In genomic region chr11:57277845-57278720, GRCh38 we compare ENCODE assay signal across 8 cellular contexts. TPM values are rescaled to one million over a fixed set of nuclear protein-coding genes. Genes with fewer than 3 reads are reported as not detected.
DNase-seq lines count a peak whose midpoint lies in the region; ATAC-seq, FAIRE-seq and TF ChIP-seq lines count a peak whose summit lies in the region.

No MANE protein-coding gene starts in this region.

- peak overlapping the region; percentile 42 for H3K4me3 ChIP-seq in fibroblast of villous mesenchyme (ENCODE audit: low read depth, low read length)

- ATAC-seq in GM18505 (IDR thresholded peaks at IDR 0.05; ENCODE audit: unreplicated experiment) (peak; percentile 66), HG03103 (IDR thresholded peaks at IDR 0.05; ENCODE audit: low read depth, unreplicated experiment) (peak; percentile 80)

- DNase-seq in AG09319 (ENCODE audit: extremely low read depth, low read depth) (peak; percentile 70), NCI-H226 (peak; percentile 76), fibroblast of villous mesenchyme (ENCODE audit: low read depth) (peak; percentile 87), occipital lobe (lab: John Stamatoyannopoulos, UW) (peak; percentile 53), urothelium cell line (ENCODE audit: low spot score) (peak; percentile 87)
- DNase-seq in activated CD8-positive, alpha-beta memory T cell treated with anti-CD3 and anti-CD28 coated beads, Interleukin-2, amount 50 U/mL, for 4 hours = peak; percentile 24

- TF ChIP-seq CTCF in AG09319 (IDR thresholded peaks at IDR 0.05; ENCODE audit: low read depth, low read length) (peak; percentile 88), fibroblast of villous mesenchyme (IDR thresholded peaks at IDR 0.05; ENCODE audit: insufficient read depth, low read depth, low read length) (peak; percentile 93)

- FAIRE-seq in urothelium cell line (lab: Jason Lieb, UNC) = no peak

- TF ChIP-seq POLR2A in GM18505 (IDR thresholded peaks at IDR 0.05; ENCODE audit: borderline replicate concordance, extremely low read depth, insufficient read depth, insufficient read length) = no peak

RNA-seq across cellular contexts. Expression of gene APLNR, which starts 41.0 kb away (rescaled TPM):
- total RNA-seq in fibroblast of villous mesenchyme = not detected in 2 replicates
- 5.8 TPM for total RNA-seq in occipital lobe

RNA-seq across cellular contexts. Expression of gene TNKS1BP1, which starts 46.7 kb away (rescaled TPM):
- total RNA-seq in fibroblast of villous mesenchyme = 69.5 and 70.5 TPM in 2 replicates
- 19.3 TPM for total RNA-seq in occipital lobe

RNA-seq across cellular contexts. Expression of gene SSRP1, which starts 57.6 kb away (rescaled TPM):
- total RNA-seq in fibroblast of villous mesenchyme (61.7 and 67.3 TPM in 2 replicates), occipital lobe (49.8 TPM)

Comparison
In these comparisons a context has a peak if more than half of its experiments do, and no peak if none do; other contexts are left out.
1. Peak in every context shown above with its lines: DNase-seq, ATAC-seq and H3K4me3 ChIP-seq.
2. DNase-seq: peak in every context shown above with its lines; median percentile 87 in fibroblast of villous mesenchyme; 87 in urothelium cell line; 76 in NCI-H226; 70 in AG09319; 53 in occipital lobe; 24 in activated CD8-positive, alpha-beta memory T cell treated with anti-CD3 and anti-CD28 coated beads, Interleukin-2, amount 50 U/mL, for 4 hours.